Comparison of ENCODE assay signal across 8 cellular contexts in genomic region chr16:2459647-2460390, GRCh38. TPM values are rescaled to one million over a fixed set of nuclear protein-coding genes. Genes with fewer than 3 reads are reported as not detected.
DNase-seq lines count a peak whose midpoint lies in the region; ATAC-seq and TF ChIP-seq lines count a peak whose summit lies in the region.

Gene TEDC2, plus strand, starts transcription at chr16:2460109. Its CDS starts 36 bp downstream, at chr16:2460145.

- H3K4me1 ChIP-seq in duodenal mucosa (ENCODE audit: control insufficient read depth in 1 of 2, insufficient read depth in 2 of 2, low read length in 2 of 2) = peaks cover 2 to 12% of the 10 kb centered on the region in 2 donors

- H3K27ac Mint-ChIP-seq in CD14-positive monocyte = peak within 1 kb of the TSS in 5 of 7 donors; percentile 65 to 91 (median 85)

- no peaks in the 10 kb centered on the region for H3K9me3 Mint-ChIP-seq in CD14-positive monocyte

- no peak for TF ChIP-seq POLR2A in lower leg skin (IDR thresholded peaks at IDR 0.05)

- no peaks in the 10 kb centered on the region for H3K27me3 Mint-ChIP-seq in CD14-positive monocyte (ENCODE audit: low read depth in 3 of 3)

- H3K36me3 Mint-ChIP-seq in CD14-positive monocyte = peaks cover 20 to 31% of the 10 kb centered on the region in 2 donors

- no peak within 1 kb of the TSS for H3K27ac ChIP-seq in duodenal mucosa (ENCODE audit: low read depth, low read length)

- H3K9me3 ChIP-seq in duodenal mucosa (ENCODE audit: control insufficient read depth in 1 of 2, low read length in 2 of 2) = no peaks in the 10 kb centered on the region

- intact Hi-C loops in CD14-positive monocyte (cut with micrococcal nuclease) = loop anchor here in 1 of 2 donors (5.0 kb wide), 1 partner anchor 33 kb away; the partner anchor contains the start of gene CCNF
- intact Hi-C loops in lower leg skin (cut with DNase I; ENCODE audit: low total_unique reads) = no loop called here

- peak; percentile 94 for DNase-seq in CD14-positive monocyte (ENCODE audit: low spot score)
- DNase-seq in NCI-H82 (lab: John Stamatoyannopoulos, UW) = peak; percentile 99
- peak; percentile 95 to 97 for DNase-seq in activated CD4-positive, alpha-beta T cell treated with anti-CD3 and anti-CD28 coated beads, Interleukin-2, amount 50 U/mL, for 4 hours
- peak; percentile 94 to 99 for DNase-seq in lower leg skin (ENCODE audit: low spot score in 2 of 2)
- DNase-seq in stimulated activated CD4-positive, alpha-beta T cell treated with anti-CD3 and anti-CD28 coated beads, Interleukin-4, amount 100 ng/mL, for 4 hours = peak; percentile 96 to 98

- ATAC-seq in GM19397 (IDR thresholded peaks at IDR 0.05; ENCODE audit: unreplicated experiment) (peak; percentile 87), HG03571 (IDR thresholded peaks at IDR 0.05; ENCODE audit: unreplicated experiment) (peak; percentile 82)

- peaks cover 19% of the 10 kb centered on the region for H3K4me1 Mint-ChIP-seq in CD14-positive monocyte

- H3K4me3 ChIP-seq in duodenal mucosa (ENCODE audit: low read depth in 1 of 2, low read length in 2 of 2) = peak within 1 kb of the TSS; percentile 81 to 86
- H3K4me3 ChIP-seq in lower leg skin (ENCODE audit: low read depth, poor library complexity, severe bottlenecking) = peak within 1 kb of the TSS; percentile 19

- H3K36me3 ChIP-seq in duodenal mucosa (ENCODE audit: control insufficient read depth in 1 of 2, insufficient read depth in 2 of 2, low read length in 2 of 2) = peaks cover 0 to 25% of the 10 kb centered on the region in 2 donors

- H3K9ac ChIP-seq in duodenal mucosa (ENCODE audit: low read depth in 1 of 2, low read length in 2 of 2) = peak within 1 kb of the TSS; percentile 46 to 48

- 1% methylated on average over 48 to 50 of the region's 66 CpGs for WGBS in lower leg skin, 2 donors

- peak within 1 kb of the TSS; percentile 90 to 92 for H3K4me3 Mint-ChIP-seq in CD14-positive monocyte

- no peaks in the 10 kb centered on the region for H3K27me3 ChIP-seq in duodenal mucosa (ENCODE audit: control insufficient read depth in 1 of 2, insufficient read depth in 2 of 2, low read length in 2 of 2)

- TF ChIP-seq CTCF in CD14-positive monocyte (IDR thresholded peaks at IDR 0.05) (no peak), lower leg skin (IDR thresholded peaks at IDR 0.05) (no peak)

RNA-seq across cellular contexts. Expression of gene TEDC2, which starts in this region (rescaled TPM):
- under 1 TPM in 1 of 2 donors, not detected in 1; 0.28 TPM for polyA plus RNA-seq in CD14-positive monocyte
- 1 to 10 TPM in 3 of 4 donors, under 1 TPM in 1; 0.64 to 1.9 (median 1.8) TPM for total RNA-seq in lower leg skin

Comparison
In these comparisons a context has a peak if more than half of its experiments do, and no peak if none do; other contexts are left out.
1. Peak in DNase-seq in CD14-positive monocyte; RNA of the gene not detected or under 1 TPM.